Comparison of ENCODE assay signal across 9 cellular contexts in genomic region chr20:8602389-8603116, GRCh38.
DNase-seq lines count a peak whose midpoint lies in the region; ATAC-seq and TF ChIP-seq lines count a peak whose summit lies in the region.
"Had no signal": no experiment of that assay in that cellular context is flagged by ENCODE, and none has a peak within 500 bp of the region (broad histone marks: within the 10 kb centered on the region; RNA-seq: fewer than 3 reads in every experiment).

No MANE protein-coding gene starts in this region.

- TF ChIP-seq CTCF in IMR-90 (conservative IDR thresholded peaks at IDR 0.05; ENCODE audit: low read depth, low read length) (no peak), epithelial cell of proximal tubule (conservative IDR thresholded peaks at IDR 0.05; ENCODE audit: low read depth, low read length) (no peak), transverse colon (IDR thresholded peaks at IDR 0.05) (no peak), type B pancreatic cell (conservative IDR thresholded peaks at IDR 0.05) (no peak), BE2C (IDR thresholded peaks at IDR 0.05; ENCODE audit: low read depth, low read length) (no peak)

- H3K4me1 ChIP-seq in IMR-90 (ENCODE audit: control insufficient read depth, insufficient read depth, low read length) (no peaks in the 10 kb centered on the region), transverse colon (peaks cover 0 to 22% (median 7%) of the 10 kb centered on the region in 4 donors), BE2C (peaks cover 11% of the 10 kb centered on the region)

- peak overlapping the region; percentile 70; the same call in 1 of the 2 replicates for H3K18ac ChIP-seq in IMR-90 (ENCODE audit: low read depth, low read length)

- peak overlapping the region; percentile 9; the same call in 1 of the 2 replicates for H3K4me3 ChIP-seq in IMR-90 (ENCODE audit: insufficient read depth, low read depth, low read length)
- peak overlapping the region; percentile 19 for H3K4me3 ChIP-seq in epithelial cell of proximal tubule (ENCODE audit: low read depth, low read length)
- peak overlapping the region in 1 of 4 donors; percentile 6 for H3K4me3 ChIP-seq in transverse colon
- H3K4me3 ChIP-seq in BE2C (ENCODE audit: low read depth, low read length), result no peak overlapping the region

- DNase-seq in EH (ENCODE audit: low read depth) (peak; percentile 25), IMR-90 (peak; percentile 16), epithelial cell of proximal tubule (ENCODE audit: low read depth) (no peak), transverse colon (no peak), type B pancreatic cell (ENCODE audit: extremely low spot score, unreplicated experiment) (no peak), BE2C (no peak)
- DNase-seq in stimulated activated naive CD4-positive, alpha-beta T cell (lab: John Stamatoyannopoulos, UW), result no peak

- no peak for TF ChIP-seq POLR2A in IMR-90 (IDR thresholded peaks at IDR 0.05; ENCODE audit: low read depth, low read length)
- TF ChIP-seq POLR2A in transverse colon (IDR thresholded peaks at IDR 0.05), result no peak

- CTCF ChIA-PET in IMR-90 (lab: Yijun Ruan, JAX), result no interaction called here

- no peak overlapping the region for H2AFZ ChIP-seq in IMR-90 (replicated peaks; ENCODE audit: low read length, poor library complexity)

- no peak overlapping the region for H3K56ac ChIP-seq in IMR-90 (ENCODE audit: extremely low read depth, insufficient read depth, low read length)

- H3K36me3 Mint-ChIP-seq in type B pancreatic cell, result no peaks in the 10 kb centered on the region

- H2AK5ac ChIP-seq in IMR-90 (ENCODE audit: low read depth, low read length), result no peak overlapping the region

- H3K9me3 ChIP-seq in IMR-90 (ENCODE audit: control insufficient read depth, insufficient read depth, low read length), result no peaks in the 10 kb centered on the region
- H3K9me3 ChIP-seq in transverse colon, result no peaks in the 10 kb centered on the region
- no peaks in the 10 kb centered on the region for H3K9me3 ChIP-seq in BE2C

- H3K27me3 ChIP-seq in IMR-90 (ENCODE audit: control insufficient read depth, insufficient read depth, low read length) (no peaks in the 10 kb centered on the region), transverse colon (no peaks in the 10 kb centered on the region), BE2C (no peaks in the 10 kb centered on the region)

- H3K27ac ChIP-seq in IMR-90 (ENCODE audit: insufficient read depth, low read length) (no peak overlapping the region), transverse colon (peak overlapping the region in 3 of 4 donors; percentile 4 to 22 (median 15))
- H3K27ac ChIP-seq: HL-60 had no signal

- H2BK15ac ChIP-seq in IMR-90 (ENCODE audit: low read depth, low read length), result no peak overlapping the region

- H3K4me3 Mint-ChIP-seq in type B pancreatic cell, result no peak overlapping the region

- peak overlapping the region; percentile 8; the same call in 1 of the 2 replicates for H4K5ac ChIP-seq in IMR-90 (ENCODE audit: low read depth, low read length)

- no peak overlapping the region for H3K4ac ChIP-seq in IMR-90 (ENCODE audit: low read depth, low read length)

- H3K9me3 Mint-ChIP-seq in type B pancreatic cell, result no peaks in the 10 kb centered on the region

- H2AK9ac ChIP-seq in IMR-90 (replicated peaks; ENCODE audit: low read depth, low read length, poor library complexity), result no peak overlapping the region

- H3K36me3 ChIP-seq in IMR-90 (ENCODE audit: control insufficient read depth, insufficient read depth, low read length) (no peaks in the 10 kb centered on the region), transverse colon (no peaks in the 10 kb centered on the region), BE2C (no peaks in the 10 kb centered on the region)

- H4K8ac ChIP-seq in IMR-90 (ENCODE audit: low read depth in 2 of 2, low read length in 2 of 2), result peak overlapping the region in 1 of 2 experiments; percentile 63; a peak in 1 of 4 replicates

- POLR2A ChIA-PET in IMR-90 (lab: Charles Lee; ENCODE audit: unreplicated experiment), result no interaction called here

- ATAC-seq in GM21390 (IDR thresholded peaks at IDR 0.05; ENCODE audit: unreplicated experiment) (peak; percentile 92), IMR-90 (ENCODE audit: low read depth) (peak; percentile 59)

- H2BK5ac ChIP-seq in IMR-90 (ENCODE audit: low read depth, low read length, poor library complexity, severe bottlenecking), result no peak overlapping the region

- peak overlapping the region; percentile 83 for H3K4me2 ChIP-seq in IMR-90 (ENCODE audit: low read depth, low read length)

- H3K9ac ChIP-seq in IMR-90 (ENCODE audit: low read depth, low read length), result no peak overlapping the region

- no CpG with 5 or more reads among the region's 3 CpGs for WGBS in IMR-90 (ENCODE audit: extremely low coverage in 2 of 2, insufficient read length in 1 of 2), 2 experiments
- 28 to 58% methylated on average over 3 of the region's 3 CpGs for WGBS in transverse colon (ENCODE audit: low coverage in 1 of 2), 2 donors

- dilution Hi-C loops in IMR-90 (cut with HindIII; ENCODE audit: low sequenced_read_pairs, unreplicated experiment), result no loop called here

- no peak for TF ChIP-seq RAD21 in IMR-90 (IDR thresholded peaks at IDR 0.05; ENCODE audit: low read length)

- H3K79me1 ChIP-seq in IMR-90 (ENCODE audit: low read depth in 1 of 2, low read length in 2 of 2), result 0 out of 4 replicates have a peak, but pooled peaks cover 0 to 3% of the 10 kb centered on the region in 2 experiments

- H3K9me1 ChIP-seq in IMR-90 (ENCODE audit: insufficient read depth, low read length), result no peaks in the 10 kb centered on the region

- in situ Hi-C loops in IMR-90 (cut with MboI; ENCODE audit: low sequenced_read_pairs), result no loop called here
- in situ Hi-C loops in transverse colon (cut with MboI; ENCODE audit: low pct_ligation_motif_present in 1 of 4, low pct_unique_long_range_greater_than_20kb in 1 of 4, low sequenced_read_pairs in 3 of 4), result no loop called here

- no peak overlapping the region for H3K23ac ChIP-seq in IMR-90 (ENCODE audit: low read depth, low read length)

- no peaks in the 10 kb centered on the region for H3K27me3 Mint-ChIP-seq in type B pancreatic cell

- no peaks in the 10 kb centered on the region for H4K20me1 ChIP-seq in IMR-90 (ENCODE audit: insufficient read depth, low read length)

- H3K14ac ChIP-seq in IMR-90 (replicated peaks; ENCODE audit: low read depth, low read length), result no peak overlapping the region

- no peak overlapping the region for H2BK120ac ChIP-seq in IMR-90 (ENCODE audit: low read depth, low read length)

- intact Hi-C loops in IMR-90 (cut with micrococcal nuclease), result no loop called here
- intact Hi-C loops in transverse colon (cut with DNase I; ENCODE audit: low total_unique reads), result no loop called here

- no peak overlapping the region for H3K27ac Mint-ChIP-seq in type B pancreatic cell

- H2BK20ac ChIP-seq in IMR-90 (ENCODE audit: low read depth, low read length), result no peak overlapping the region

- no peak overlapping the region for H4K91ac ChIP-seq in IMR-90 (ENCODE audit: insufficient read depth, low read depth, low read length)

- no peak for TF ChIP-seq EP300 in transverse colon (IDR thresholded peaks at IDR 0.05; ENCODE audit: low read depth)

- BruUV-seq in IMR-90 (replicated peaks; lab: Mats Ljungman, UMichigan), result no TSS peak

- no peaks in the 10 kb centered on the region for H3K4me1 Mint-ChIP-seq in type B pancreatic cell (ENCODE audit: unreplicated experiment)

TF ChIP-seq in IMR-90, 13 proteins besides CTCF, POLR2A, EP300 and RAD21:
- TF ChIP-seq CHD1 (IDR thresholded peaks at IDR 0.05; ENCODE audit: low read depth, low read length) (no peak), MAZ (IDR thresholded peaks at IDR 0.05; ENCODE audit: borderline replicate concordance, low read depth, low read length) (no peak), MXI1 (IDR thresholded peaks at IDR 0.05; ENCODE audit: borderline replicate concordance, low read depth, low read length) (no peak), RCOR1 (IDR thresholded peaks at IDR 0.05; ENCODE audit: insufficient replicate concordance, low read length) (no peak), SMC3 (IDR thresholded peaks at IDR 0.05; ENCODE audit: low read depth, low read length) (no peak), FOS (IDR thresholded peaks at IDR 0.05; ENCODE audit: low read depth, low read length) (no peak), NFE2L2 (IDR thresholded peaks at IDR 0.05; ENCODE audit: low read depth, low read length) (no peak), USF2 (IDR thresholded peaks at IDR 0.05; ENCODE audit: low read depth, low read length) (no peak), RFX5 (IDR thresholded peaks at IDR 0.05; ENCODE audit: low read depth, low read length) (no peak)
TF ChIP-seq in IMR-90: peak in this region for 0.

Comparison
In these comparisons a context has a peak if more than half of its experiments do, and no peak if none do; other contexts are left out.
1. DNase-seq: peak in EH (single experiment) and IMR-90 (single experiment); none in epithelial cell of proximal tubule (single experiment), transverse colon (single experiment), stimulated activated naive CD4-positive, alpha-beta T cell (0 of 6), type B pancreatic cell (single experiment) and BE2C (single experiment).